ENCODE assay signal across 14 cellular contexts in the genomic region with DNA sequence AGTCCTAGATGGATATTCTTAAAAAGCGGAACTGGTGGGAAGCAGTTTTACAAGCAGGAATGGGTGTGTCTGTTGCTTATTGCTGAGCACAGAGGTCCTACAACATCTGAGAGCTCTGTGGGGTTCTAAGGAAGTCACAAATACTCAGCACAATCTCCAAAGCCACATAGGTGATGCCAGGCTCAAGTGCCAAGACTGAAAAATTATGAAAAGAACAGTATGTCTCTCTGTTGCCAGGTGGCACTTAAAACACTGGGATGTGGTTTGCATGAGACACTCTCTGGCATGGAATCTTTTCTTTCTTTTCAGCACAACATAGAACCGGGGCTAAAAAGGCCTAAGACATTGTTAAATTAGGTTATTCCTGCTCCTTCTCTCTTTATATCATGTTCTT.
A peak's percentile ranks its signal among the peaks of the same experiment; 100 is the strongest.
DNase-seq lines count a peak whose midpoint lies in the region; FAIRE-seq and TF ChIP-seq lines count a peak whose summit lies in the region.
"Had no signal": no experiment of that assay in that cellular context is flagged by ENCODE, and none has a peak within 500 bp of the region (broad histone marks: within the 10 kb centered on the region; RNA-seq: fewer than 3 reads in every experiment).

No MANE protein-coding gene starts in this region.

- H3K4me3 ChIP-seq in mesodermal cell (ENCODE audit: extremely low read depth, insufficient read depth, low read length, poor library complexity, severe bottlenecking) (no peak overlapping the region), tibial nerve (no peak overlapping the region), small intestine (ENCODE audit: low read depth in 1 of 2, low read length in 2 of 2) (no peak overlapping the region)
- H3K4me3 ChIP-seq: heart right ventricle had no signal

- H3K9me3 ChIP-seq in mesodermal cell (ENCODE audit: control insufficient read depth, low read length), result no peaks in the 10 kb centered on the region
- no peaks in the 10 kb centered on the region for H3K9me3 ChIP-seq in tibial nerve
- no peaks in the 10 kb centered on the region for H3K9me3 ChIP-seq in small intestine (ENCODE audit: control insufficient read depth, low read depth)
- H3K9me3 ChIP-seq: heart right ventricle had no signal

- no peak for TF ChIP-seq EP300 in tibial nerve (IDR thresholded peaks at IDR 0.05)

- peak overlapping the region; percentile 1 for H3K27ac ChIP-seq in caudate nucleus (ENCODE audit: low read depth, low read length)
- peak overlapping the region; percentile 94 for H3K27ac ChIP-seq in mesodermal cell (ENCODE audit: low read depth, low read length, severe bottlenecking)
- H3K27ac ChIP-seq in tibial nerve, result no peak overlapping the region
- H3K27ac ChIP-seq in small intestine (ENCODE audit: low read depth in 1 of 2, low read length in 1 of 2), result peak overlapping the region in 1 of 2 donors; percentile 6

- TF ChIP-seq POLR2A in tibial nerve (IDR thresholded peaks at IDR 0.05), result no peak

- H3K27me3 ChIP-seq in tibial nerve (no peaks in the 10 kb centered on the region), small intestine (ENCODE audit: control insufficient read depth in 2 of 2, insufficient read depth in 2 of 2, low read length in 2 of 2) (no peaks in the 10 kb centered on the region)
- H3K27me3 ChIP-seq: heart right ventricle had no signal

- no peak for TF ChIP-seq CTCF in tibial nerve (IDR thresholded peaks at IDR 0.05)

- H3K36me3 ChIP-seq in mesodermal cell (ENCODE audit: control insufficient read depth, insufficient read depth, low read length) (no peaks in the 10 kb centered on the region), tibial nerve (no peaks in the 10 kb centered on the region), small intestine (ENCODE audit: control insufficient read depth in 2 of 2, insufficient read depth in 2 of 2, low read length in 2 of 2) (no peaks in the 10 kb centered on the region)
- H3K36me3 ChIP-seq: heart right ventricle had no signal

- DNase-seq in NOMO-1 treated with DMSO at 0.1 percent for 48 hours (lab: John Stamatoyannopoulos, UW; ENCODE audit: unreplicated experiment), result peak; percentile 46
- no peak for DNase-seq in caudate nucleus (lab: John Stamatoyannopoulos, UW)
- DNase-seq in urothelium cell line (ENCODE audit: low spot score), result no peak
- no peak for DNase-seq in NCI-H2081 (lab: John Stamatoyannopoulos, UW)
- no peak for DNase-seq in tibial nerve (ENCODE audit: low spot score in 2 of 2)
- no peak for DNase-seq in small intestine
- DNase-seq: activated CD4-positive, alpha-beta T cell treated with anti-CD3 and anti-CD28 coated beads for 36 hours; anterior cingulate cortex; COR-L47; effector memory CD4-positive, alpha-beta T cell; heart right ventricle; KBM-7; NCI-H187 treated with DMSO at 0.1 percent for 48 hours had no signal

- WGBS in mesodermal cell (ENCODE audit: insufficient coverage in 2 of 2), 2 experiments, result 81% methylated on average over 2 of the region's 2 CpGs; no CpG with 5 or more reads in 1 of the 2 experiments
- 91 to 94% methylated on average over 2 of the region's 2 CpGs for WGBS in tibial nerve, 2 donors
- WGBS in small intestine, 3 donors, result 77 to 85% (median 82%) methylated on average over 2 of the region's 2 CpGs

- peaks cover 63% of the 10 kb centered on the region for H3K4me1 ChIP-seq in mesodermal cell (ENCODE audit: control insufficient read depth, insufficient read depth, low read length, poor library complexity, severe bottlenecking)
- H3K4me1 ChIP-seq in tibial nerve, result peaks cover 0 to 7% (median 3%) of the 10 kb centered on the region in 4 donors
- H3K4me1 ChIP-seq in small intestine (ENCODE audit: control insufficient read depth in 2 of 2, insufficient read depth in 1 of 2, low read depth in 1 of 2, low read length in 1 of 2), result no peaks in the 10 kb centered on the region

- FAIRE-seq in urothelium cell line (lab: Jason Lieb, UNC) (peak; percentile 40), small intestine (lab: Jason Lieb, UNC) (no peak)

Comparison
In these comparisons a context has a peak if more than half of its experiments do, and no peak if none do; other contexts are left out.
1. H3K27ac ChIP-seq: peak in caudate nucleus (single experiment) and mesodermal cell (single experiment); none in tibial nerve (0 of 4).